In genomic region chr14:47619397-47619796, GRCh38 we compare ENCODE assay signal across 16 cellular contexts. TPM values are rescaled to one million over a fixed set of nuclear protein-coding genes. Genes with fewer than 3 reads are reported as not detected.
DNase-seq lines count a peak whose midpoint lies in the region; ATAC-seq, FAIRE-seq and TF ChIP-seq lines count a peak whose summit lies in the region.
"Had no signal": no experiment of that assay in that cellular context is flagged by ENCODE, and none has a peak within 500 bp of the region (broad histone marks: within the 10 kb centered on the region; RNA-seq: fewer than 3 reads in every experiment).

No MANE protein-coding gene starts in this region.

- ATAC-seq in pancreas = no peak

- no peak overlapping the region for H2AFZ ChIP-seq in GM23248

- WGBS in pancreas, 2 donors = 22 to 42% methylated on average over 3 of the region's 3 CpGs
- 11 to 12% methylated on average over 3 of the region's 3 CpGs for WGBS in GM23248 (ENCODE audit: low coverage in 1 of 2, low lambda C conversion rate in 2 of 2, missing lambda C conversion rate in 2 of 2), 2 experiments

- H3K4me1 ChIP-seq in pancreas (no peaks in the 10 kb centered on the region), GM23248 (ENCODE audit: insufficient read depth) (no peaks in the 10 kb centered on the region)

- no peaks in the 10 kb centered on the region for H4K20me1 ChIP-seq in GM23248 (ENCODE audit: insufficient read depth)

- H3F3A ChIP-seq in GM23248 (ENCODE audit: insufficient read depth) = no peaks in the 10 kb centered on the region

- no peaks in the 10 kb centered on the region for H3K79me2 ChIP-seq in GM23248 (ENCODE audit: insufficient read depth)

- DNase-seq in A172 (ENCODE audit: low spot score) (peak; percentile 32), HK-2 (ENCODE audit: unreplicated experiment) (peak; percentile 49), T1000 (lab: John Stamatoyannopoulos, UW) (peak; percentile 40), iris pigment epithelial cell (ENCODE audit: low read depth) (peak; percentile 1), pancreas (no peak), GM23248 (no peak)
- no peak for DNase-seq in activated CD4-positive, alpha-beta T cell treated with anti-CD3 and anti-CD28 coated beads for 48 hours
- DNase-seq in activated naive CD4-positive, alpha-beta T cell treated with anti-CD3 and anti-CD28 coated beads, Interleukin-2, amount 50 U/mL, for 16 hours = no peak
- DNase-seq: 8988T, C1 segment of cervical spinal cord, MM.1S, NCI-H1105, NCI-H187, NCI-H2171, NCI-H774, SHP77 had no signal

- H3K4me3 ChIP-seq in pancreas (no peak overlapping the region), GM23248 (no peak overlapping the region)

- no peak for TF ChIP-seq CTCF in pancreas (IDR thresholded peaks at IDR 0.05)

- intact Hi-C loops in pancreas (cut with DNase I) = no loop called here

- no peaks in the 10 kb centered on the region for H3K9me3 ChIP-seq in pancreas
- no peaks in the 10 kb centered on the region for H3K9me3 ChIP-seq in GM23248 (ENCODE audit: low read depth)

- H3K9ac ChIP-seq in GM23248 = no peak overlapping the region

- no peak overlapping the region for H3K27ac ChIP-seq in pancreas
- H3K27ac ChIP-seq in GM23248 = no peak overlapping the region

- no peaks in the 10 kb centered on the region for H3K27me3 ChIP-seq in pancreas
- no peaks in the 10 kb centered on the region for H3K27me3 ChIP-seq in GM23248 (replicated peaks; ENCODE audit: insufficient read depth)

- no peak overlapping the region for H3K4me2 ChIP-seq in GM23248 (ENCODE audit: unreplicated experiment)

- H3K36me3 ChIP-seq in pancreas (no peaks in the 10 kb centered on the region), GM23248 (ENCODE audit: low read depth) (no peaks in the 10 kb centered on the region)

- H3K9me2 ChIP-seq in GM23248 (ENCODE audit: insufficient read depth) = no peaks in the 10 kb centered on the region

- FAIRE-seq in pancreas (lab: Jason Lieb, UNC) = no peak

- in situ Hi-C loops in GM23248 (cut with MboI) = no loop called here

RNA-seq across cellular contexts. Expression of gene MDGA2, which starts 56.0 kb away (rescaled TPM):
- not detected in 2 replicates for total RNA-seq in A172 (2014; rRNA removed; shearing (Covaris generic))
- total RNA-seq in pancreas = not detected
- polyA plus RNA-seq in pancreas = not detected
- total RNA-seq in GM23248 (2014; rRNA removed; shearing (Covaris generic)) = not detected in 2 replicates
- polyA plus RNA-seq in GM23248 (2016; fragmentation: Nextera tagmentation; extraction: Ambion mirVana) = not detected in 2 replicates

Comparison
In these comparisons a context has a peak if more than half of its experiments do, and no peak if none do; other contexts are left out.
1. DNase-seq: peak in A172 (single experiment), HK-2 (single experiment), T1000 (single experiment) and iris pigment epithelial cell (single experiment); none in activated CD4-positive, alpha-beta T cell treated with anti-CD3 and anti-CD28 coated beads for 48 hours (single experiment), pancreas (0 of 6), activated naive CD4-positive, alpha-beta T cell treated with anti-CD3 and anti-CD28 coated beads, Interleukin-2, amount 50 U/mL, for 16 hours (single experiment) and GM23248 (single experiment).